8 cellular contexts compared by ENCODE assay signal in the genomic region with DNA sequence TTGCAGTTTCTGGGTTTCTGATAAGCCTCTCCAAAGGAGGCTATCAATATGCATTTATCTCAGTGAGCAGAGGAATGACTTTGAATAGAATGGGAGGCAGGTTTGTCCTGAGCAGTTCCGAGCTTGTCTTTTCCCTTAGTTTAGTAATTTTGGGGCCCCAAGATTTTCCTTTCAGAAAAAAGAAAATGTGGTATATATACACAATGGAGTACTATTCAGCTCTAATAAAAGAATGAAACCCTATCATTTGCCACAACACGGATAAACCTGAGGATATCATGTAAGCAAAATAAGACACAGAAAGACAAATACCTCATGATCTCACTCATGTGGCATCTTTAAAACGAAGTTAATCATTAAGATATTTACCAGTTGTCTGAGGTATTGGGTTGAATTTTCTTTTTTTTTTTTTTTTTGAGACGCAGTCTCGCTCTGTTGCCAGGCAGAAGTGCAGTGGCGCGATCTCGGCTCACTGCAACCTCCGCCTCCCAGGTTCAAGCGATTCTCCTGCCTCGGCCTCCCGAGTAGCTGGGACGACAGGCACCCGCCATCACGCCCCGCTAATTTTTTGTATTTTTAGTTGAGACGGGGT. TPM values are rescaled to one million over a fixed set of nuclear protein-coding genes. Genes with fewer than 3 reads are reported as not detected.
DNase-seq lines count a peak whose midpoint lies in the region; ATAC-seq and TF ChIP-seq lines count a peak whose summit lies in the region.

No MANE protein-coding gene starts in this region.

- H3K36me3 Mint-ChIP-seq in activated naive CD4-positive, alpha-beta T cell treated with anti-CD3 and anti-CD28 coated beads, Interleukin-2, amount 50 U/mL, for 24 hours: peaks cover 44% of the 10 kb centered on the region

- peak overlapping the region; percentile 97 for H3K4me3 Mint-ChIP-seq in activated naive CD4-positive, alpha-beta T cell treated with anti-CD3 and anti-CD28 coated beads, Interleukin-2, amount 50 U/mL, for 24 hours

- peaks cover 40% of the 10 kb centered on the region for H3K4me1 Mint-ChIP-seq in activated naive CD4-positive, alpha-beta T cell treated with anti-CD3 and anti-CD28 coated beads, Interleukin-2, amount 50 U/mL, for 24 hours

- 7 to 10% (median 8%) methylated on average over 17 of the region's 17 CpGs for WGBS in spleen, 5 donors

- H3K4me3 ChIP-seq in iPS-11a (ENCODE audit: low read depth, low read length) (peak overlapping the region; percentile 92), spleen (peak overlapping the region; percentile 72 to 94 (median 88))

- H3K9me3 ChIP-seq in spleen: peaks cover 0 to 38% (median 33%) of the 10 kb centered on the region in 8 donors

- DNase-seq in spleen (no peak), globus pallidus (ENCODE audit: low spot score) (no peak), NCI-H524 (lab: John Stamatoyannopoulos, UW) (no peak), NK-92 (lab: John Stamatoyannopoulos, UW; ENCODE audit: unreplicated experiment) (no peak)

- no peaks in the 10 kb centered on the region for H3K27me3 ChIP-seq in spleen (replicated peaks in 1 of 7)

- peaks cover 0 to 58% (median 24%) of the 10 kb centered on the region in 6 donors for H3K36me3 ChIP-seq in spleen

- H3K27ac Mint-ChIP-seq in activated naive CD4-positive, alpha-beta T cell treated with anti-CD3 and anti-CD28 coated beads, Interleukin-2, amount 50 U/mL, for 24 hours: peak overlapping the region; percentile 97

- no peak for TF ChIP-seq POLR2A in spleen (IDR thresholded peaks at IDR 0.05)

- peaks cover 11 to 47% (median 36%) of the 10 kb centered on the region in 6 donors for H3K4me1 ChIP-seq in spleen

- H3K27ac ChIP-seq in spleen: peak overlapping the region; percentile 81 to 95 (median 91)

- no peak for TF ChIP-seq CTCF in spleen (IDR thresholded peaks at IDR 0.05 in 8 of 11, conservative IDR thresholded peaks at IDR 0.05 in 3 of 11)

- intact Hi-C loops in spleen (cut with DNase I; ENCODE audit: low total_unique reads): no loop called here

- H3K27me3 Mint-ChIP-seq in activated naive CD4-positive, alpha-beta T cell treated with anti-CD3 and anti-CD28 coated beads, Interleukin-2, amount 50 U/mL, for 24 hours: no peaks in the 10 kb centered on the region

- peaks cover 4% of the 10 kb centered on the region for H3K9me3 Mint-ChIP-seq in activated naive CD4-positive, alpha-beta T cell treated with anti-CD3 and anti-CD28 coated beads, Interleukin-2, amount 50 U/mL, for 24 hours

- ATAC-seq in GM18517 (IDR thresholded peaks at IDR 0.05; ENCODE audit: unreplicated experiment) (peak; percentile 19), HG03064 (IDR thresholded peaks at IDR 0.05; ENCODE audit: low read depth, unreplicated experiment) (peak; percentile 22)

RNA-seq across cellular contexts. Expression of gene ZNF721, which starts 0.5 kb away (rescaled TPM):
- 10 to 100 TPM; 30.5 to 54.9 (median 44.8) TPM for total RNA-seq in spleen
- polyA plus RNA-seq in spleen: 10 to 100 TPM; 11.9 to 14.2 (median 12.8) TPM

RNA-seq across cellular contexts. Expression of gene PIGG, which starts 0.6 kb away (rescaled TPM):
- total RNA-seq in spleen: 100 to 1,000 TPM in 1 of 7 donors, 10 to 100 TPM in 6; 60.6 to 102 (median 85.0) TPM
- 10 to 100 TPM; 28.0 to 60.6 (median 49.1) TPM for polyA plus RNA-seq in spleen
